ENCODE assay signal across 8 cellular contexts in genomic region chr7:43729924-43730248, GRCh38. TPM values are rescaled to one million over a fixed set of nuclear protein-coding genes. Genes with fewer than 3 reads are reported as not detected.
DNase-seq lines count a peak whose midpoint lies in the region; ATAC-seq, FAIRE-seq and TF ChIP-seq lines count a peak whose summit lies in the region.

No MANE protein-coding gene starts in this region.

- H3K4me3 ChIP-seq in A673 (ENCODE audit: low read depth, low read length, poor library complexity, severe bottlenecking) (peak overlapping the region; percentile 58), heart left ventricle (peak overlapping the region; percentile 60 to 95 (median 81)), small intestine (ENCODE audit: low read depth in 1 of 2, low read length in 2 of 2) (peak overlapping the region; percentile 67 to 97)

- CTCF ChIA-PET in A673 (lab: Charles Lee) = interaction anchor here (0.6 kb wide), 1 partner anchor 30 kb away, joined by 3 read pairs; no protein-coding TSS in a partner anchor

- H3K36me3 ChIP-seq in A673 (ENCODE audit: insufficient read depth, low read length, poor library complexity, severe bottlenecking) = no peaks in the 10 kb centered on the region
- no peaks in the 10 kb centered on the region for H3K36me3 ChIP-seq in heart left ventricle
- no peaks in the 10 kb centered on the region for H3K36me3 ChIP-seq in small intestine (ENCODE audit: control insufficient read depth in 2 of 2, insufficient read depth in 2 of 2, low read length in 2 of 2)

- H3K27ac ChIP-seq in A673 (ENCODE audit: low read depth, low read length, poor library complexity, severe bottlenecking) = peak overlapping the region; percentile 72
- H3K27ac ChIP-seq in heart left ventricle = peak overlapping the region; percentile 82 to 92 (median 88)
- H3K27ac ChIP-seq in small intestine (ENCODE audit: low read depth in 1 of 2, low read length in 1 of 2) = peak overlapping the region; percentile 79 to 93

- no peaks in the 10 kb centered on the region for H3K27me3 ChIP-seq in A673 (replicated peaks; ENCODE audit: insufficient read depth, low read depth, low read length, poor library complexity)
- no peaks in the 10 kb centered on the region for H3K27me3 ChIP-seq in heart left ventricle
- H3K27me3 ChIP-seq in small intestine (ENCODE audit: control insufficient read depth in 2 of 2, insufficient read depth in 2 of 2, low read length in 2 of 2) = no peaks in the 10 kb centered on the region

- intact Hi-C loops in A673 (cut with micrococcal nuclease; ENCODE audit: unreplicated experiment) = loop anchor here (5.0 kb wide), 1 partner anchor 107 kb away; no protein-coding TSS in a partner anchor
- intact Hi-C loops in heart left ventricle (cut with DNase I) = loop anchor here in 9 of 10 donors (2.0 to 10.0 kb wide), 7 partner anchors 27 to 795 kb away; partner anchors contain the start of genes MRPL32 (in 2 of the 9), PSMA2 (in 2 of the 9) and STK17A (in 2 of the 9)

- no TSS peak for BruUV-seq in A673 (replicated peaks; lab: Mats Ljungman, UMichigan)

- TF ChIP-seq CTCF in A673 (conservative IDR thresholded peaks at IDR 0.05; ENCODE audit: low read depth, low read length) (no peak), heart left ventricle (IDR thresholded peaks at IDR 0.05) (no peak)

- FAIRE-seq in small intestine (lab: Jason Lieb, UNC) = no peak

- H3K9me3 ChIP-seq in A673 (ENCODE audit: low read depth, low read length, poor library complexity, severe bottlenecking) = no peaks in the 10 kb centered on the region
- no peaks in the 10 kb centered on the region for H3K9me3 ChIP-seq in heart left ventricle
- no peaks in the 10 kb centered on the region for H3K9me3 ChIP-seq in small intestine (ENCODE audit: control insufficient read depth, low read depth)

- H3K4me1 ChIP-seq in A673 (ENCODE audit: insufficient read depth, low read length, poor library complexity, severe bottlenecking) (no peaks in the 10 kb centered on the region), heart left ventricle (peaks cover 0 to 42% (median 19%) of the 10 kb centered on the region in 12 donors), small intestine (ENCODE audit: control insufficient read depth in 2 of 2, insufficient read depth in 1 of 2, low read depth in 1 of 2, low read length in 1 of 2) (peaks cover 0 to 3% of the 10 kb centered on the region in 2 donors)

- POLR2A ChIA-PET in A673 (lab: Charles Lee; ENCODE audit: low non-redundant PET) = interaction anchor here (0.6 kb wide), 1 partner anchor 233 kb away, joined by 4 read pairs; no protein-coding TSS in a partner anchor

- ATAC-seq in GM21528 (IDR thresholded peaks at IDR 0.05; ENCODE audit: low FRiP score, unreplicated experiment) = peak; percentile 28
- ATAC-seq in SK-N-SH treated with all-trans-retinoic acid at 6 μM for 48 hours = peak; percentile 39
- ATAC-seq in heart left ventricle = peak; percentile 13 to 66 (median 42)
- ATAC-seq in GM18870 (IDR thresholded peaks at IDR 0.05; ENCODE audit: unreplicated experiment) = no peak

- WGBS in heart left ventricle, 4 donors = 10 to 15% (median 14%) methylated on average over 4 of the region's 4 CpGs
- WGBS in small intestine, 3 donors = 21 to 22% (median 21%) methylated on average over 4 of the region's 4 CpGs

- DNase-seq in A673 (ENCODE audit: low spot score) (no peak), heart left ventricle (no peak), small intestine (no peak), NCI-H748 (lab: John Stamatoyannopoulos, UW; ENCODE audit: unreplicated experiment) (no peak)
- DNase-seq in activated CD8-positive, alpha-beta memory T cell treated with anti-CD3 and anti-CD28 coated beads, Interleukin-2, amount 50 U/mL, for 48 hours = no peak

- TF ChIP-seq POLR2A in heart left ventricle (IDR thresholded peaks at IDR 0.05) = no peak

TF ChIP-seq in SK-N-SH treated with all-trans-retinoic acid at 6 μM for 48 hours, 23 proteins besides CTCF, POLR2A, EP300 and RAD21:
- TF ChIP-seq POU6F1 (CRISPR knock-in tag; IDR thresholded peaks at IDR 0.05; ENCODE audit: borderline replicate concordance, low read depth) (no peak), OSR1 (CRISPR knock-in tag; IDR thresholded peaks at IDR 0.05) (no peak), TCF4 (CRISPR knock-in tag; IDR thresholded peaks at IDR 0.05; ENCODE audit: borderline replicate concordance) (no peak), ESRRG (CRISPR knock-in tag; IDR thresholded peaks at IDR 0.05) (no peak), SNAI2 (CRISPR knock-in tag; IDR thresholded peaks at IDR 0.05) (no peak), ZNF8 (CRISPR knock-in tag; IDR thresholded peaks at IDR 0.05) (no peak)
TF ChIP-seq in SK-N-SH treated with all-trans-retinoic acid at 6 μM for 48 hours: peak in this region for 0.

RNA-seq across cellular contexts. Expression of gene COA1, which starts 0.6 kb away (rescaled TPM):
- total RNA-seq in A673 (2021) (105 and 115 TPM in 2 replicates), heart left ventricle (10 to 100 TPM; 57.5 to 81.2 (median 68.2) TPM)
- polyA plus RNA-seq in heart left ventricle (10 to 100 TPM; 75.0 to 75.1 TPM), small intestine (10 to 100 TPM; 30.5 to 35.1 (median 30.6) TPM)

RNA-seq across cellular contexts. Expression of gene BLVRA, which starts 28.6 kb away (rescaled TPM):
- total RNA-seq in A673 (2021) (20.6 and 27.4 TPM in 2 replicates), heart left ventricle (10 to 100 TPM; 32.6 to 68.3 (median 42.6) TPM)
- polyA plus RNA-seq in heart left ventricle (10 to 100 TPM; 49.0 to 55.5 TPM), small intestine (10 to 100 TPM in 2 of 3 donors, 1 to 10 TPM in 1; 3.4 to 22.2 (median 21.3) TPM)
